In the genomic region with DNA sequence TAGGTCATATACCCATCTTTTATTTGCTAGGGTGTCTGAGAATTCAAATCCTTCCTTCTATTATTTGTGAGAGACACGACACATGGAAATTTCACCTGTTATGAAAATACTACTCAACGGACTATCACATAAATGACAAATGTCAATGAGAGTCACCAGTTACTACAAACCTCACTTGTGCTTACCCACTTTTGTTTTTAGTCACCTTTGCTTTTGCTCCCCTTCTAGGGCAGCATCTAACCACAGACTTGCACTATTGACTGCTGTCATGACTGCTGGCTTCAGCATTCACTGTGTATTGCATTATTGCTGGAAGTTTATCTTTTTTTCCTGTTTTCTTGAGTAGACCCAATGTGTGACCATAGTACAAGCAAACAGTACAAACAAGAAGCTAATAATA, we compare ENCODE assay signal across 1 cellular context.
TF ChIP-seq lines count a peak whose summit lies in the region.

No MANE protein-coding gene starts in this region.

TF ChIP-seq in GM12878, 131 proteins besides CTCF, POLR2A, EP300 and RAD21 (continued from another document and continues in another):
- TF ChIP-seq CEBPZ (IDR thresholded peaks at IDR 0.05; ENCODE audit: low read depth, low read length), result no peak
- TF ChIP-seq ATF7 (IDR thresholded peaks at IDR 0.05; ENCODE audit: low read depth), result peak; percentile 47; the same call in 1 of the 2 replicates
- TF ChIP-seq, protein P1, sequence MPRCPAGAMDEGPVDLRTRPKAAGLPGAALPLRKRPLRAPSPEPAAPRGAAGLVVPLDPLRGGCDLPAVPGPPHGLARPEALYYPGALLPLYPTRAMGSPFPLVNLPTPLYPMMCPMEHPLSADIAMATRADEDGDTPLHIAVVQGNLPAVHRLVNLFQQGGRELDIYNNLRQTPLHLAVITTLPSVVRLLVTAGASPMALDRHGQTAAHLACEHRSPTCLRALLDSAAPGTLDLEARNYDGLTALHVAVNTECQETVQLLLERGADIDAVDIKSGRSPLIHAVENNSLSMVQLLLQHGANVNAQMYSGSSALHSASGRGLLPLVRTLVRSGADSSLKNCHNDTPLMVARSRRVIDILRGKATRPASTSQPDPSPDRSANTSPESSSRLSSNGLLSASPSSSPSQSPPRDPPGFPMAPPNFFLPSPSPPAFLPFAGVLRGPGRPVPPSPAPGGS (IDR thresholded peaks at IDR 0.05; ENCODE audit: borderline replicate concordance, insufficient read depth, low read depth, low read length, poor library complexity, severe bottlenecking), result no peak
- TF ChIP-seq CBFB (IDR thresholded peaks at IDR 0.05; ENCODE audit: low read depth), result no peak
- TF ChIP-seq ZNF274 (IDR thresholded peaks at IDR 0.05; ENCODE audit: insufficient read depth, insufficient read length), result no peak
- TF ChIP-seq NR2C1 (IDR thresholded peaks at IDR 0.05), result no peak
- TF ChIP-seq GABPA (IDR thresholded peaks at IDR 0.05; ENCODE audit: low read depth), result no peak
- no peak for TF ChIP-seq SIN3A (IDR thresholded peaks at IDR 0.05; ENCODE audit: low read depth, low read length)
- TF ChIP-seq RFX5 (IDR thresholded peaks at IDR 0.05; ENCODE audit: low read depth, low read length), result no peak
- no peak for TF ChIP-seq PAX8 (IDR thresholded peaks at IDR 0.05)
- no peak for TF ChIP-seq STAT3 (IDR thresholded peaks at IDR 0.05; ENCODE audit: low read depth, low read length)
- 0 out of 2 replicates have a peak, but pooled peaks have one; percentile 30 for TF ChIP-seq RELB (IDR thresholded peaks at IDR 0.05; ENCODE audit: low read depth)
- no peak for TF ChIP-seq TAF1 (IDR thresholded peaks at IDR 0.05; ENCODE audit: borderline replicate concordance, low read depth, low read length)
- TF ChIP-seq IKZF1 (conservative IDR thresholded peaks at IDR 0.05), result no peak
- no peak for TF ChIP-seq PBX3 (IDR thresholded peaks at IDR 0.05; ENCODE audit: insufficient replicate concordance, low read depth, low read length)
- TF ChIP-seq RAD51 (IDR thresholded peaks at IDR 0.05), result no peak
- TF ChIP-seq ZNF622 (IDR thresholded peaks at IDR 0.05), result no peak
- TF ChIP-seq JUND (IDR thresholded peaks at IDR 0.05; ENCODE audit: low read depth, low read length), result no peak; the same call in 1 of the 2 replicates
- TF ChIP-seq ESRRA (IDR thresholded peaks at IDR 0.05; ENCODE audit: low read length), result no peak
- TF ChIP-seq SP1 (IDR thresholded peaks at IDR 0.05; ENCODE audit: low read depth, low read length), result no peak
- peak; percentile 13; the same call in 1 of the 2 replicates for TF ChIP-seq BMI1 (IDR thresholded peaks at IDR 0.05; ENCODE audit: borderline replicate concordance)
- no peak for TF ChIP-seq ATF3 (IDR thresholded peaks at IDR 0.05; ENCODE audit: borderline replicate concordance, extremely low read depth, low read depth, low read length)
- TF ChIP-seq MTA3 (IDR thresholded peaks at IDR 0.05; ENCODE audit: borderline replicate concordance, low read length), result no peak
- no peak for TF ChIP-seq SMAD1 (IDR thresholded peaks at IDR 0.05; ENCODE audit: low read depth, partially characterized antibody)
- TF ChIP-seq RUNX3 (IDR thresholded peaks at IDR 0.05; ENCODE audit: low read length), result peak; percentile 63
- no peak for TF ChIP-seq RB1 (IDR thresholded peaks at IDR 0.05; ENCODE audit: borderline replicate concordance)
- TF ChIP-seq, protein P2, sequence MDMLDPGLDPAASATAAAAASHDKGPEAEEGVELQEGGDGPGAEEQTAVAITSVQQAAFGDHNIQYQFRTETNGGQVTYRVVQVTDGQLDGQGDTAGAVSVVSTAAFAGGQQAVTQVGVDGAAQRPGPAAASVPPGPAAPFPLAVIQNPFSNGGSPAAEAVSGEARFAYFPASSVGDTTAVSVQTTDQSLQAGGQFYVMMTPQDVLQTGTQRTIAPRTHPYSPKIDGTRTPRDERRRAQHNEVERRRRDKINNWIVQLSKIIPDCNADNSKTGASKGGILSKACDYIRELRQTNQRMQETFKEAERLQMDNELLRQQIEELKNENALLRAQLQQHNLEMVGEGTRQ (IDR thresholded peaks at IDR 0.05; ENCODE audit: borderline replicate concordance, low read depth, low read length), result no peak
- no peak for TF ChIP-seq TCF12 (IDR thresholded peaks at IDR 0.05; ENCODE audit: low read depth, low read length)
- no peak for TF ChIP-seq E2F4 (IDR thresholded peaks at IDR 0.05; ENCODE audit: low read depth, low read length)
- peak in 1 of 2 experiments; percentile 40; a peak in 1 of 4 replicates for TF ChIP-seq IKZF2 (IDR thresholded peaks at IDR 0.05)
- no peak for TF ChIP-seq SUZ12 (IDR thresholded peaks at IDR 0.05; ENCODE audit: unreplicated experiment)
- TF ChIP-seq POLR2AphosphoS5 (IDR thresholded peaks at IDR 0.05; ENCODE audit: low read length), result no peak
- no peak for TF ChIP-seq SIX5 (IDR thresholded peaks at IDR 0.05; ENCODE audit: low read depth, low read length, severe bottlenecking)
- peak; percentile 50; the same call in 1 of the 2 replicates for TF ChIP-seq MTA2 (IDR thresholded peaks at IDR 0.05; ENCODE audit: low read depth)
- no peak for TF ChIP-seq YY1 (IDR thresholded peaks at IDR 0.05; ENCODE audit: low read depth, low read length)
- TF ChIP-seq WRNIP1 (IDR thresholded peaks at IDR 0.05; ENCODE audit: borderline replicate concordance, low read depth, low read length), result no peak
- TF ChIP-seq BHLHE40 (IDR thresholded peaks at IDR 0.05; ENCODE audit: borderline replicate concordance in 1 of 2, low read depth in 2 of 2, low read length in 1 of 2), result peak in 1 of 2 experiments; percentile 36; a peak in 1 of 4 replicates
- TF ChIP-seq HCFC1 (IDR thresholded peaks at IDR 0.05; ENCODE audit: low read length), result no peak
- no peak for TF ChIP-seq RBBP5 (conservative IDR thresholded peaks at IDR 0.05)
- TF ChIP-seq ZNF592 (IDR thresholded peaks at IDR 0.05), result no peak
- TF ChIP-seq, protein P3, sequence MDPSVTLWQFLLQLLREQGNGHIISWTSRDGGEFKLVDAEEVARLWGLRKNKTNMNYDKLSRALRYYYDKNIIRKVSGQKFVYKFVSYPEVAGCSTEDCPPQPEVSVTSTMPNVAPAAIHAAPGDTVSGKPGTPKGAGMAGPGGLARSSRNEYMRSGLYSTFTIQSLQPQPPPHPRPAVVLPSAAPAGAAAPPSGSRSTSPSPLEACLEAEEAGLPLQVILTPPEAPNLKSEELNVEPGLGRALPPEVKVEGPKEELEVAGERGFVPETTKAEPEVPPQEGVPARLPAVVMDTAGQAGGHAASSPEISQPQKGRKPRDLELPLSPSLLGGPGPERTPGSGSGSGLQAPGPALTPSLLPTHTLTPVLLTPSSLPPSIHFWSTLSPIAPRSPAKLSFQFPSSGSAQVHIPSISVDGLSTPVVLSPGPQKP (IDR thresholded peaks at IDR 0.05; ENCODE audit: low read depth, low read length), result no peak
- TF ChIP-seq ZNF384 (IDR thresholded peaks at IDR 0.05; ENCODE audit: borderline replicate concordance, low read depth, low read length), result no peak
- no peak for TF ChIP-seq NR2C2 (IDR thresholded peaks at IDR 0.05; ENCODE audit: borderline replicate concordance, control insufficient read depth, insufficient read length, low read depth)
- no peak for TF ChIP-seq ZSCAN29 (IDR thresholded peaks at IDR 0.05)
- TF ChIP-seq BCLAF1 (IDR thresholded peaks at IDR 0.05), result no peak
